ENCODE assay signal across 12 cellular contexts in genomic region chr7:73646785-73647724, GRCh38. TPM values are rescaled to one million over a fixed set of nuclear protein-coding genes. Genes with fewer than 3 reads are reported as not detected.
DNase-seq lines count a peak whose midpoint lies in the region; ATAC-seq and TF ChIP-seq lines count a peak whose summit lies in the region.
"Had no signal": no experiment of that assay in that cellular context is flagged by ENCODE, and none has a peak within 500 bp of the region (broad histone marks: within the 10 kb centered on the region; RNA-seq: fewer than 3 reads in every experiment).

No MANE protein-coding gene starts in this region.

- DNase-seq in H9 (no peak), T-cell (no peak), nucleus accumbens (lab: John Stamatoyannopoulos, UW) (no peak), T1000 (lab: John Stamatoyannopoulos, UW) (no peak)
- DNase-seq: central memory CD4-positive, alpha-beta T cell; MV-4-11; testis had no signal

- POLR2A ChIA-PET in T-cell (lab: Charles Lee), result interaction anchor here in 1 of 2 donors (0.6 kb wide), 1 partner anchor 28 kb away, joined by 8 read pairs; no protein-coding TSS in a partner anchor

- H3K9me3 ChIP-seq in H9 (ENCODE audit: control insufficient read depth, low read depth, low read length), result no peaks in the 10 kb centered on the region
- H3K9me3 ChIP-seq in iPS-20b (ENCODE audit: insufficient read depth, low read depth, low read length), result no peaks in the 10 kb centered on the region
- H3K9me3 ChIP-seq in skeletal muscle satellite cell (replicated peaks; ENCODE audit: low read length), result no peaks in the 10 kb centered on the region
- H3K9me3 ChIP-seq: mucosa of descending colon, testis had no signal

- peaks cover 4% of the 10 kb centered on the region; the same call in 1 of the 2 replicates for H3K27me3 ChIP-seq in H9 (ENCODE audit: insufficient read depth, low read length)
- H3K27me3 ChIP-seq in iPS-20b (ENCODE audit: insufficient read depth, low read length), result peaks cover 66% of the 10 kb centered on the region
- peaks cover 73% of the 10 kb centered on the region for H3K27me3 ChIP-seq in skeletal muscle satellite cell (ENCODE audit: control insufficient read depth, insufficient read depth, low read length)
- H3K27me3 ChIP-seq: testis had no signal

- CTCF ChIA-PET in T-cell (lab: Charles Lee), result interaction anchor here in 1 of 2 donors (0.5 kb wide), 1 partner anchor 32 kb away, joined by 4 read pairs; no protein-coding TSS in a partner anchor

- H3K27ac ChIP-seq in H9 (ENCODE audit: insufficient read length, low read depth, low read length) (no peak overlapping the region), iPS-20b (ENCODE audit: low read length) (no peak overlapping the region)
- H3K27ac ChIP-seq: testis had no signal

- peak overlapping the region; percentile 57; the same call in 1 of the 2 replicates for H3K4me3 ChIP-seq in iPS-20b (ENCODE audit: low read length)
- peak overlapping the region; percentile 53 for H3K4me3 ChIP-seq in skeletal muscle satellite cell (ENCODE audit: low read length)
- H3K4me3 ChIP-seq: mucosa of descending colon had no signal

- no peaks in the 10 kb centered on the region for H4K20me1 ChIP-seq in H9 (ENCODE audit: control insufficient read depth, insufficient read depth, insufficient read length)

- no peaks in the 10 kb centered on the region for H3K79me1 ChIP-seq in H9 (ENCODE audit: insufficient read depth, low read depth, low read length, poor library complexity, severe bottlenecking)

- no peak overlapping the region for H2BK120ac ChIP-seq in H9 (ENCODE audit: low read depth, low read length, poor library complexity, severe bottlenecking)

- H2BK5ac ChIP-seq in H9 (ENCODE audit: insufficient read length, low read length), result no peak overlapping the region

- H4K91ac ChIP-seq in H9 (ENCODE audit: insufficient read length, low read depth, low read length), result no peak overlapping the region

- H3K27me3 Mint-ChIP-seq in H9 (ENCODE audit: low read depth) (peaks cover 81% of the 10 kb centered on the region), T-cell (peaks cover 45 to 55% of the 10 kb centered on the region in 2 donors)

- H3K36me3 ChIP-seq in iPS-20b (ENCODE audit: insufficient read depth, low read depth, low read length) (no peaks in the 10 kb centered on the region), skeletal muscle satellite cell (ENCODE audit: insufficient read depth, low read length) (no peaks in the 10 kb centered on the region)

- no peak overlapping the region for H2BK20ac ChIP-seq in H9 (ENCODE audit: low read depth, low read length, poor library complexity, severe bottlenecking)

- no peak overlapping the region for H4K5ac ChIP-seq in H9 (ENCODE audit: insufficient read length, low read depth, low read length)

- peak overlapping the region; percentile 5 for H3K18ac ChIP-seq in H9 (ENCODE audit: insufficient read length, low read depth, low read length)

- ATAC-seq in T-cell (replicated peaks in 1 of 4) (no peak), HG03342 (IDR thresholded peaks at IDR 0.05; ENCODE audit: unreplicated experiment) (no peak)

- peaks cover 8% of the 10 kb centered on the region for H3K23me2 ChIP-seq in H9 (ENCODE audit: insufficient read length, low read depth, low read length, poor library complexity, severe bottlenecking)

- no peak overlapping the region for H2AK5ac ChIP-seq in H9 (ENCODE audit: insufficient read length, low read length)

- no peak overlapping the region for H3K23ac ChIP-seq in H9 (ENCODE audit: insufficient read length, low read depth, low read length)

- no peak overlapping the region for H3T11ph ChIP-seq in H9 (ENCODE audit: low read length)

- H3K4ac ChIP-seq in H9 (ENCODE audit: low read depth, low read length), result no peak overlapping the region

- no peak overlapping the region; the same call in 1 of the 2 replicates for H3K14ac ChIP-seq in H9 (ENCODE audit: insufficient read depth, low read length)

- no peak overlapping the region for H2AFZ ChIP-seq in H9 (ENCODE audit: low read length)

- H2BK15ac ChIP-seq in H9 (ENCODE audit: low read depth, low read length), result no peak overlapping the region

- H3K36me3 Mint-ChIP-seq in H9 (ENCODE audit: insufficient read depth in 1 of 3, low read depth in 3 of 3) (peaks cover 0 to 1% (median 0%) of the 10 kb centered on the region in 3 experiments; a peak in 2 of 7 replicates), T-cell (no peaks in the 10 kb centered on the region)

- no peak overlapping the region for H4K8ac ChIP-seq in H9 (replicated peaks; ENCODE audit: insufficient read length, low read depth, low read length)

- no peak for TF ChIP-seq CTCF in H9 (conservative IDR thresholded peaks at IDR 0.05)

- H3K4me2 ChIP-seq in H9 (ENCODE audit: insufficient read depth, insufficient read length, low read length) (peak overlapping the region; percentile 67), skeletal muscle satellite cell (ENCODE audit: low read length) (peak overlapping the region; percentile 78)

- peak overlapping the region; percentile 54 to 82 for H3K4me3 Mint-ChIP-seq in H9
- peak overlapping the region in 2 of 3 donors; percentile 34 to 79 for H3K4me3 Mint-ChIP-seq in T-cell

- H3K27ac Mint-ChIP-seq in H9, result no peak overlapping the region
- no peak overlapping the region for H3K27ac Mint-ChIP-seq in T-cell

- H3K9me3 Mint-ChIP-seq in H9, result peaks cover 0 to under 1% of the 10 kb centered on the region in 2 experiments; a peak in 2 of 5 replicates
- peaks cover 0 to under 1% (median 0%) of the 10 kb centered on the region in 3 donors for H3K9me3 Mint-ChIP-seq in T-cell

- H3K4me1 Mint-ChIP-seq in H9, result peaks cover 9 to 30% of the 10 kb centered on the region in 2 experiments
- H3K4me1 Mint-ChIP-seq in T-cell, result peaks cover 0 to 20% (median 11%) of the 10 kb centered on the region in 3 donors

- no peaks in the 10 kb centered on the region for H3K79me2 ChIP-seq in H9 (ENCODE audit: insufficient read depth, low read length)

- H3K56ac ChIP-seq in H9 (ENCODE audit: insufficient read length, low read depth, low read length), result no peak overlapping the region

- no peak overlapping the region for H3K9ac ChIP-seq in H9 (ENCODE audit: extremely low read depth, insufficient read length, low read length)
- H3K9ac ChIP-seq in iPS-20b (ENCODE audit: low read depth, low read length), result no peak overlapping the region; the same call in 1 of the 2 replicates
- no peak overlapping the region for H3K9ac ChIP-seq in skeletal muscle satellite cell (ENCODE audit: low read depth, low read length)

- no CpG with 5 or more reads among the region's 16 CpGs for WGBS in H9 (ENCODE audit: extremely low coverage, insufficient read length, low lambda C conversion rate)

- H2BK12ac ChIP-seq in H9 (ENCODE audit: insufficient read length, low read depth, low read length), result no peak overlapping the region

- H3K4me1 ChIP-seq in H9 (ENCODE audit: insufficient read depth, low read length) (0 out of 2 replicates have a peak, but pooled peaks cover 3% of the 10 kb centered on the region), iPS-20b (ENCODE audit: insufficient read depth, low read length) (peaks cover 4% of the 10 kb centered on the region; the same call in 1 of the 2 replicates), skeletal muscle satellite cell (ENCODE audit: control insufficient read depth, insufficient read depth, low read length) (peaks cover 5% of the 10 kb centered on the region)

RNA-seq across cellular contexts. Expression of gene VPS37D, which starts 20.6 kb away (rescaled TPM):
- total RNA-seq in H9 (2021) (0.85 and 1.3 TPM in 2 replicates), T-cell (1 to 10 TPM in 1 of 5 donors, under 1 TPM in 4; 0.36 to 1.1 (median 0.57) TPM)
- 3.0 and 4.8 TPM in 2 replicates for total RNA-seq in skeletal muscle satellite cell (2012; rRNA removed)
- total RNA-seq: T-helper 2 cell treated with Interferon-gamma antibody and Interleukin-4, amounts not matched to agents 100 ng/mL and 5 ng/mL, for 36 hours had no signal

RNA-seq across cellular contexts. Expression of gene MLXIPL, which starts 22.7 kb away (rescaled TPM):
- total RNA-seq in H9 (2021) (5.5 and 6.1 TPM in 2 replicates), T-cell (under 1 TPM in 3 of 5 donors, not detected in 2; 0.30 to 0.95 (median 0.58) TPM)
- 0.51 TPM in 1 of 2 replicates, not detected in the other for total RNA-seq in skeletal muscle satellite cell (2012; rRNA removed)
- total RNA-seq: T-helper 2 cell treated with Interferon-gamma antibody and Interleukin-4, amounts not matched to agents 100 ng/mL and 5 ng/mL, for 36 hours had no signal

RNA-seq across cellular contexts. Expression of gene DNAJC30, which starts 36.2 kb away (rescaled TPM):
- total RNA-seq in H9 (2021), result 8.1 and 8.7 TPM in 2 replicates
- total RNA-seq in T-cell, result 10 to 100 TPM in 4 of 5 donors, 1 to 10 TPM in 1; 9.1 to 16.4 (median 14.7) TPM
- total RNA-seq in skeletal muscle satellite cell (2012; rRNA removed), result 2.6 and 3.3 TPM in 2 replicates

RNA-seq across cellular contexts. Expression of gene BUD23, which starts 36.3 kb away (rescaled TPM):
- total RNA-seq in H9 (2021) (68.5 and 78.1 TPM in 2 replicates), T-cell (10 to 100 TPM; 66.9 to 90.0 (median 71.2) TPM)
- 51.0 and 53.7 TPM in 2 replicates for total RNA-seq in skeletal muscle satellite cell (2012; rRNA removed)
